Comparison of ENCODE assay signal across 1 cellular context in the genomic region with DNA sequence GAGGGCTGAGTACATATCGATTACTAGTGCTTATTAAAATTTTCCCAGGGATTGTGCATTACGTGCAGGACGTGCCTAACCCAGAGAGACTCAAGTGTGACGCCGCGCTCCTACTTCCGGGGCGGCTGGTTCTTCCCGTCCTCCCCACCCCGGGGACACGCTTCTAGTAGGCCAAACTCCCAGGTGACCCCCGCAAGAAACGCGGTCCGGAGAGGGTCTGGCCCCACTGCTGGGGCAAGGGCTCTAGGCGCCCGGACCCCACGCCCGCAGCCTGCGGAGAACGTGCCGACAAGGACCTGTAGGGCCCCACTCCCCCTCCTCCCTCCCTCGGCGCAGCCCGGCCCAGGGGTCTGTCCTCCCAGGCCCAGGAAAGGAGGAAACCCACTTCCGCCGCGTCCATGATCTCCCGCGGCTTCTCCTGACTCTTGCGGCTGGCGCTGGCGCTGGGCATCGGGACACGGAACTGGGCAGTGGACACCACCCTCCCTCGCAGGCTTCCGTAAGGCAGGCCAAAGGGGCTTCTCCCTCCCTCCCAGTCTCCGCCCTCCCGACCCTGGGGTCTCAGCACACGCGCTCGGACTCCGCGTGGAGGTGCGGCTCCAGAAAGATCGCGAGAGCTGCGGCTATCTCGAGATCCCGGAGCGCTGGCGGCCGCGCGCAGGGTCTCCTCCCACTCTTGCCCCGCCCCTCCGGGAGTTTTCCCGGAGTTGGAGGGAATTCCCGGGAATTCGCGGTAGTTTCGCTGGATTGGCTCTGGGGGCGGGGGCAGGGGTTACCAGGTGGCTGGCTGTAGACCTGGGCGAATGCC.
A peak's percentile ranks its signal among the peaks of the same experiment; 100 is the strongest.
TF ChIP-seq lines count a peak whose summit lies in the region.

A gene (minus strand): TSS at position 609 of the 808 bp plus-strand sequence. CDS start 158 bp downstream, at position 451.

TF ChIP-seq in GM12878, 131 proteins besides CTCF, POLR2A, EP300 and RAD21 (continued from another document and continues in another):
- TF ChIP-seq, protein P1, sequence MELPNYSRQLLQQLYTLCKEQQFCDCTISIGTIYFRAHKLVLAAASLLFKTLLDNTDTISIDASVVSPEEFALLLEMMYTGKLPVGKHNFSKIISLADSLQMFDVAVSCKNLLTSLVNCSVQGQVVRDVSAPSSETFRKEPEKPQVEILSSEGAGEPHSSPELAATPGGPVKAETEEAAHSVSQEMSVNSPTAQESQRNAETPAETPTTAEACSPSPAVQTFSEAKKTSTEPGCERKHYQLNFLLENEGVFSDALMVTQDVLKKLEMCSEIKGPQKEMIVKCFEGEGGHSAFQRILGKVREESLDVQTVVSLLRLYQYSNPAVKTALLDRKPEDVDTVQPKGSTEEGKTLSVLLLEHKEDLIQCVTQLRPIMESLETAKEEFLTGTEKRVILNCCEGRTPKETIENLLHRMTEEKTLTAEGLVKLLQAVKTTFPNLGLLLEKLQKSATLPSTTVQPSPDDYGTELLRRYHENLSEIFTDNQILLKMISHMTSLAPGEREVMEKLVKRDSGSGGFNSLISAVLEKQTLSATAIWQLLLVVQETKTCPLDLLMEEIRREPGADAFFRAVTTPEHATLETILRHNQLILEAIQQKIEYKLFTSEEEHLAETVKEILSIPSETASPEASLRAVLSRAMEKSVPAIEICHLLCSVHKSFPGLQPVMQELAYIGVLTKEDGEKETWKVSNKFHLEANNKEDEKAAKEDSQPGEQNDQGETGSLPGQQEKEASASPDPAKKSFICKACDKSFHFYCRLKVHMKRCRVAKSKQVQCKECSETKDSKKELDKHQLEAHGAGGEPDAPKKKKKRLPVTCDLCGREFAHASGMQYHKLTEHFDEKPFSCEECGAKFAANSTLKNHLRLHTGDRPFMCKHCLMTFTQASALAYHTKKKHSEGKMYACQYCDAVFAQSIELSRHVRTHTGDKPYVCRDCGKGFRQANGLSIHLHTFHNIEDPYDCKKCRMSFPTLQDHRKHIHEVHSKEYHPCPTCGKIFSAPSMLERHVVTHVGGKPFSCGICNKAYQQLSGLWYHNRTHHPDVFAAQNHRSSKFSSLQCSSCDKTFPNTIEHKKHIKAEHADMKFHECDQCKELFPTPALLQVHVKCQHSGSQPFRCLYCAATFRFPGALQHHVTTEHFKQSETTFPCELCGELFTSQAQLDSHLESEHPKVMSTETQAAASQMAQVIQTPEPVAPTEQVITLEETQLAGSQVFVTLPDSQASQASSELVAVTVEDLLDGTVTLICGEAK (IDR thresholded peaks at IDR 0.05; ENCODE audit: borderline replicate concordance), result peak; percentile 39; the same call in 1 of the 2 replicates
- TF ChIP-seq NFIC (IDR thresholded peaks at IDR 0.05; ENCODE audit: low read depth, low read length) (peak; percentile 66; the same call in 1 of the 2 replicates), SUZ12 (IDR thresholded peaks at IDR 0.05; ENCODE audit: unreplicated experiment) (no peak), IKZF1 (conservative IDR thresholded peaks at IDR 0.05) (peak; percentile 100), STAT1 (conservative IDR thresholded peaks at IDR 0.05) (0 out of 2 replicates have a peak, but pooled peaks have one; percentile 19), SREBF2 (IDR thresholded peaks at IDR 0.05; ENCODE audit: low read length) (no peak), BRCA1 (IDR thresholded peaks at IDR 0.05; ENCODE audit: low read depth, low read length) (peak; percentile 95), MYB (IDR thresholded peaks at IDR 0.05; ENCODE audit: borderline replicate concordance, low read depth, low read length) (no peak), RBBP5 (conservative IDR thresholded peaks at IDR 0.05) (no peak), DPF2 (IDR thresholded peaks at IDR 0.05) (peak; percentile 83; the same call in 1 of the 2 replicates), POLR2AphosphoS5 (IDR thresholded peaks at IDR 0.05; ENCODE audit: low read length) (peak; percentile 77), TAF1 (IDR thresholded peaks at IDR 0.05; ENCODE audit: borderline replicate concordance, low read depth, low read length) (no peak), HDAC2 (IDR thresholded peaks at IDR 0.05) (no peak), TCF7 (IDR thresholded peaks at IDR 0.05; ENCODE audit: borderline replicate concordance) (peak; percentile 40; the same call in 1 of the 2 replicates), CREM (IDR thresholded peaks at IDR 0.05; ENCODE audit: low read depth) (peak; percentile 49), NR2C2 (IDR thresholded peaks at IDR 0.05; ENCODE audit: borderline replicate concordance, control insufficient read depth, insufficient read length, low read depth) (no peak), MTA3 (IDR thresholded peaks at IDR 0.05; ENCODE audit: borderline replicate concordance, low read length) (no peak), PAX8 (IDR thresholded peaks at IDR 0.05) (no peak), MYC (IDR thresholded peaks at IDR 0.05; ENCODE audit: insufficient read depth, insufficient read length, insufficient replicate concordance, low read length, severe bottlenecking) (peak; percentile 63), SREBF1 (IDR thresholded peaks at IDR 0.05; ENCODE audit: low read length) (no peak), ZNF622 (IDR thresholded peaks at IDR 0.05) (no peak), CEBPB (IDR thresholded peaks at IDR 0.05; ENCODE audit: borderline replicate concordance in 1 of 2, low read depth in 2 of 2, low read length in 2 of 2) (no peak), MXI1 (IDR thresholded peaks at IDR 0.05; ENCODE audit: low read depth, low read length) (peak; percentile 77), NR2F1 (conservative IDR thresholded peaks at IDR 0.05) (peak; percentile 96), KAT2A (conservative IDR thresholded peaks at IDR 0.05; ENCODE audit: control insufficient read depth, low read depth, low read length) (no peak), CHD2 (IDR thresholded peaks at IDR 0.05; ENCODE audit: borderline replicate concordance, low read depth, low read length) (peak; percentile 99), KDM1A (IDR thresholded peaks at IDR 0.05; ENCODE audit: borderline replicate concordance) (no peak), BCL11A (IDR thresholded peaks at IDR 0.05; ENCODE audit: low read depth, low read length) (no peak), ZNF217 (IDR thresholded peaks at IDR 0.05) (0 out of 2 replicates have a peak, but pooled peaks have one; percentile 21), WRNIP1 (IDR thresholded peaks at IDR 0.05; ENCODE audit: borderline replicate concordance, low read depth, low read length) (no peak), POLR2AphosphoS2 (IDR thresholded peaks at IDR 0.05; ENCODE audit: low read depth, low read length) (peak; percentile 88)
- TF ChIP-seq, protein P2, sequence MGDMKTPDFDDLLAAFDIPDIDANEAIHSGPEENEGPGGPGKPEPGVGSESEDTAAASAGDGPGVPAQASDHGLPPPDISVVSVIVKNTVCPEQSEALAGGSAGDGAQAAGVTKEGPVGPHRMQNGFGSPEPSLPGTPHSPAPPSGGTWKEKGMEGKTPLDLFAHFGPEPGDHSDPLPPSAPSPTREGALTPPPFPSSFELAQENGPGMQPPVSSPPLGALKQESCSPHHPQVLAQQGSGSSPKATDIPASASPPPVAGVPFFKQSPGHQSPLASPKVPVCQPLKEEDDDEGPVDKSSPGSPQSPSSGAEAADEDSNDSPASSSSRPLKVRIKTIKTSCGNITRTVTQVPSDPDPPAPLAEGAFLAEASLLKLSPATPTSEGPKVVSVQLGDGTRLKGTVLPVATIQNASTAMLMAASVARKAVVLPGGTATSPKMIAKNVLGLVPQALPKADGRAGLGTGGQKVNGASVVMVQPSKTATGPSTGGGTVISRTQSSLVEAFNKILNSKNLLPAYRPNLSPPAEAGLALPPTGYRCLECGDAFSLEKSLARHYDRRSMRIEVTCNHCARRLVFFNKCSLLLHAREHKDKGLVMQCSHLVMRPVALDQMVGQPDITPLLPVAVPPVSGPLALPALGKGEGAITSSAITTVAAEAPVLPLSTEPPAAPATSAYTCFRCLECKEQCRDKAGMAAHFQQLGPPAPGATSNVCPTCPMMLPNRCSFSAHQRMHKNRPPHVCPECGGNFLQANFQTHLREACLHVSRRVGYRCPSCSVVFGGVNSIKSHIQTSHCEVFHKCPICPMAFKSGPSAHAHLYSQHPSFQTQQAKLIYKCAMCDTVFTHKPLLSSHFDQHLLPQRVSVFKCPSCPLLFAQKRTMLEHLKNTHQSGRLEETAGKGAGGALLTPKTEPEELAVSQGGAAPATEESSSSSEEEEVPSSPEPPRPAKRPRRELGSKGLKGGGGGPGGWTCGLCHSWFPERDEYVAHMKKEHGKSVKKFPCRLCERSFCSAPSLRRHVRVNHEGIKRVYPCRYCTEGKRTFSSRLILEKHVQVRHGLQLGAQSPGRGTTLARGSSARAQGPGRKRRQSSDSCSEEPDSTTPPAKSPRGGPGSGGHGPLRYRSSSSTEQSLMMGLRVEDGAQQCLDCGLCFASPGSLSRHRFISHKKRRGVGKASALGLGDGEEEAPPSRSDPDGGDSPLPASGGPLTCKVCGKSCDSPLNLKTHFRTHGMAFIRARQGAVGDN (IDR thresholded peaks at IDR 0.05), result peak; percentile 91
- TF ChIP-seq, protein P3, sequence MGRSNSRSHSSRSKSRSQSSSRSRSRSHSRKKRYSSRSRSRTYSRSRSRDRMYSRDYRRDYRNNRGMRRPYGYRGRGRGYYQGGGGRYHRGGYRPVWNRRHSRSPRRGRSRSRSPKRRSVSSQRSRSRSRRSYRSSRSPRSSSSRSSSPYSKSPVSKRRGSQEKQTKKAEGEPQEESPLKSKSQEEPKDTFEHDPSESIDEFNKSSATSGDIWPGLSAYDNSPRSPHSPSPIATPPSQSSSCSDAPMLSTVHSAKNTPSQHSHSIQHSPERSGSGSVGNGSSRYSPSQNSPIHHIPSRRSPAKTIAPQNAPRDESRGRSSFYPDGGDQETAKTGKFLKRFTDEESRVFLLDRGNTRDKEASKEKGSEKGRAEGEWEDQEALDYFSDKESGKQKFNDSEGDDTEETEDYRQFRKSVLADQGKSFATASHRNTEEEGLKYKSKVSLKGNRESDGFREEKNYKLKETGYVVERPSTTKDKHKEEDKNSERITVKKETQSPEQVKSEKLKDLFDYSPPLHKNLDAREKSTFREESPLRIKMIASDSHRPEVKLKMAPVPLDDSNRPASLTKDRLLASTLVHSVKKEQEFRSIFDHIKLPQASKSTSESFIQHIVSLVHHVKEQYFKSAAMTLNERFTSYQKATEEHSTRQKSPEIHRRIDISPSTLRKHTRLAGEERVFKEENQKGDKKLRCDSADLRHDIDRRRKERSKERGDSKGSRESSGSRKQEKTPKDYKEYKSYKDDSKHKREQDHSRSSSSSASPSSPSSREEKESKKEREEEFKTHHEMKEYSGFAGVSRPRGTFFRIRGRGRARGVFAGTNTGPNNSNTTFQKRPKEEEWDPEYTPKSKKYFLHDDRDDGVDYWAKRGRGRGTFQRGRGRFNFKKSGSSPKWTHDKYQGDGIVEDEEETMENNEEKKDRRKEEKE (IDR thresholded peaks at IDR 0.05), result no peak
- TF ChIP-seq, protein P4, sequence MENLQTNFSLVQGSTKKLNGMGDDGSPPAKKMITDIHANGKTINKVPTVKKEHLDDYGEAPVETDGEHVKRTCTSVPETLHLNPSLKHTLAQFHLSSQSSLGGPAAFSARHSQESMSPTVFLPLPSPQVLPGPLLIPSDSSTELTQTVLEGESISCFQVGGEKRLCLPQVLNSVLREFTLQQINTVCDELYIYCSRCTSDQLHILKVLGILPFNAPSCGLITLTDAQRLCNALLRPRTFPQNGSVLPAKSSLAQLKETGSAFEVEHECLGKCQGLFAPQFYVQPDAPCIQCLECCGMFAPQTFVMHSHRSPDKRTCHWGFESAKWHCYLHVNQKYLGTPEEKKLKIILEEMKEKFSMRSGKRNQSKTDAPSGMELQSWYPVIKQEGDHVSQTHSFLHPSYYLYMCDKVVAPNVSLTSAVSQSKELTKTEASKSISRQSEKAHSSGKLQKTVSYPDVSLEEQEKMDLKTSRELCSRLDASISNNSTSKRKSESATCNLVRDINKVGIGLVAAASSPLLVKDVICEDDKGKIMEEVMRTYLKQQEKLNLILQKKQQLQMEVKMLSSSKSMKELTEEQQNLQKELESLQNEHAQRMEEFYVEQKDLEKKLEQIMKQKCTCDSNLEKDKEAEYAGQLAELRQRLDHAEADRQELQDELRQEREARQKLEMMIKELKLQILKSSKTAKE (IDR thresholded peaks at IDR 0.05; ENCODE audit: low read depth, poor library complexity, severe bottlenecking), result no peak
- TF ChIP-seq, protein P5, sequence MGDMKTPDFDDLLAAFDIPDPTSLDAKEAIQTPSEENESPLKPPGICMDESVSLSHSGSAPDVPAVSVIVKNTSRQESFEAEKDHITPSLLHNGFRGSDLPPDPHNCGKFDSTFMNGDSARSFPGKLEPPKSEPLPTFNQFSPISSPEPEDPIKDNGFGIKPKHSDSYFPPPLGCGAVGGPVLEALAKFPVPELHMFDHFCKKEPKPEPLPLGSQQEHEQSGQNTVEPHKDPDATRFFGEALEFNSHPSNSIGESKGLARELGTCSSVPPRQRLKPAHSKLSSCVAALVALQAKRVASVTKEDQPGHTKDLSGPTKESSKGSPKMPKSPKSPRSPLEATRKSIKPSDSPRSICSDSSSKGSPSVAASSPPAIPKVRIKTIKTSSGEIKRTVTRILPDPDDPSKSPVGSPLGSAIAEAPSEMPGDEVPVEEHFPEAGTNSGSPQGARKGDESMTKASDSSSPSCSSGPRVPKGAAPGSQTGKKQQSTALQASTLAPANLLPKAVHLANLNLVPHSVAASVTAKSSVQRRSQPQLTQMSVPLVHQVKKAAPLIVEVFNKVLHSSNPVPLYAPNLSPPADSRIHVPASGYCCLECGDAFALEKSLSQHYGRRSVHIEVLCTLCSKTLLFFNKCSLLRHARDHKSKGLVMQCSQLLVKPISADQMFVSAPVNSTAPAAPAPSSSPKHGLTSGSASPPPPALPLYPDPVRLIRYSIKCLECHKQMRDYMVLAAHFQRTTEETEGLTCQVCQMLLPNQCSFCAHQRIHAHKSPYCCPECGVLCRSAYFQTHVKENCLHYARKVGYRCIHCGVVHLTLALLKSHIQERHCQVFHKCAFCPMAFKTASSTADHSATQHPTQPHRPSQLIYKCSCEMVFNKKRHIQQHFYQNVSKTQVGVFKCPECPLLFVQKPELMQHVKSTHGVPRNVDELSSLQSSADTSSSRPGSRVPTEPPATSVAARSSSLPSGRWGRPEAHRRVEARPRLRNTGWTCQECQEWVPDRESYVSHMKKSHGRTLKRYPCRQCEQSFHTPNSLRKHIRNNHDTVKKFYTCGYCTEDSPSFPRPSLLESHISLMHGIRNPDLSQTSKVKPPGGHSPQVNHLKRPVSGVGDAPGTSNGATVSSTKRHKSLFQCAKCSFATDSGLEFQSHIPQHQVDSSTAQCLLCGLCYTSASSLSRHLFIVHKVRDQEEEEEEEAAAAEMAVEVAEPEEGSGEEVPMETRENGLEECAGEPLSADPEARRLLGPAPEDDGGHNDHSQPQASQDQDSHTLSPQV (IDR thresholded peaks at IDR 0.05), result no peak
- TF ChIP-seq, protein P6, sequence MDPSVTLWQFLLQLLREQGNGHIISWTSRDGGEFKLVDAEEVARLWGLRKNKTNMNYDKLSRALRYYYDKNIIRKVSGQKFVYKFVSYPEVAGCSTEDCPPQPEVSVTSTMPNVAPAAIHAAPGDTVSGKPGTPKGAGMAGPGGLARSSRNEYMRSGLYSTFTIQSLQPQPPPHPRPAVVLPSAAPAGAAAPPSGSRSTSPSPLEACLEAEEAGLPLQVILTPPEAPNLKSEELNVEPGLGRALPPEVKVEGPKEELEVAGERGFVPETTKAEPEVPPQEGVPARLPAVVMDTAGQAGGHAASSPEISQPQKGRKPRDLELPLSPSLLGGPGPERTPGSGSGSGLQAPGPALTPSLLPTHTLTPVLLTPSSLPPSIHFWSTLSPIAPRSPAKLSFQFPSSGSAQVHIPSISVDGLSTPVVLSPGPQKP (IDR thresholded peaks at IDR 0.05; ENCODE audit: low read depth, low read length), result peak; percentile 70; the same call in 1 of the 2 replicates
- TF ChIP-seq, protein P7, sequence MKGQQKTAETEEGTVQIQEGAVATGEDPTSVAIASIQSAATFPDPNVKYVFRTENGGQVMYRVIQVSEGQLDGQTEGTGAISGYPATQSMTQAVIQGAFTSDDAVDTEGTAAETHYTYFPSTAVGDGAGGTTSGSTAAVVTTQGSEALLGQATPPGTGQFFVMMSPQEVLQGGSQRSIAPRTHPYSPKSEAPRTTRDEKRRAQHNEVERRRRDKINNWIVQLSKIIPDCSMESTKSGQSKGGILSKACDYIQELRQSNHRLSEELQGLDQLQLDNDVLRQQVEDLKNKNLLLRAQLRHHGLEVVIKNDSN (IDR thresholded peaks at IDR 0.05; ENCODE audit: borderline replicate concordance, extremely low read length, insufficient read depth, low read depth, low read length), result no peak
